17 cellular contexts compared by ENCODE assay signal in genomic region chr5:34740306-34740891, GRCh38.
DNase-seq lines count a peak whose midpoint lies in the region; ATAC-seq and TF ChIP-seq lines count a peak whose summit lies in the region.
"Had no signal": no experiment of that assay in that cellular context is flagged by ENCODE, and none has a peak within 500 bp of the region (broad histone marks: within the 10 kb centered on the region; RNA-seq: fewer than 3 reads in every experiment).

No MANE protein-coding gene starts in this region.

- H3K9me3 Mint-ChIP-seq in mesothelial cell of epicardium (no peaks in the 10 kb centered on the region), neural progenitor cell (peaks cover 5% of the 10 kb centered on the region)
- H3K9me3 Mint-ChIP-seq: activated CD4-positive, alpha-beta T cell treated with anti-CD3 and anti-CD28 coated beads, Interleukin-2, amount 10 ng/mL, durations not matched to agents 7 days and 5 days; stimulated activated naive CD8-positive, alpha-beta T cell treated with anti-CD3 and anti-CD28 coated beads, Interleukin-15, Interleukin-2, amounts not matched to agents 100 ng/mL and 50 ng/mL, for 24 hours had no signal

- H3K4me1 ChIP-seq in ascending aorta (peaks cover 4 to 42% of the 10 kb centered on the region in 2 donors), heart right ventricle (peaks cover 0 to 48% (median 9%) of the 10 kb centered on the region in 9 donors), tibial artery (peaks cover 0 to 77% (median 37%) of the 10 kb centered on the region in 4 donors), neural progenitor cell (no peaks in the 10 kb centered on the region)

- H3K4me2 ChIP-seq in neural progenitor cell: no peak overlapping the region

- H3K27me3 ChIP-seq in ascending aorta: no peaks in the 10 kb centered on the region
- H3K27me3 ChIP-seq in heart right ventricle: no peaks in the 10 kb centered on the region
- no peaks in the 10 kb centered on the region for H3K27me3 ChIP-seq in tibial artery
- H3K27me3 ChIP-seq in neural progenitor cell: no peaks in the 10 kb centered on the region

- H4K20me1 ChIP-seq in neural progenitor cell (ENCODE audit: low read depth): no peaks in the 10 kb centered on the region

- H3K9me3 ChIP-seq in ascending aorta (no peaks in the 10 kb centered on the region), heart right ventricle (no peaks in the 10 kb centered on the region), tibial artery (no peaks in the 10 kb centered on the region), neural progenitor cell (ENCODE audit: low read depth) (no peaks in the 10 kb centered on the region)

- intact Hi-C loops in ascending aorta (cut with DNase I) (no loop called here), heart right ventricle (cut with DNase I) (no loop called here), tibial artery (cut with DNase I; ENCODE audit: low total_unique reads) (no loop called here)

- H3F3A ChIP-seq in neural progenitor cell (ENCODE audit: low read depth): no peaks in the 10 kb centered on the region

- H3K27ac ChIP-seq in ascending aorta (peak overlapping the region; percentile 71 to 77), heart right ventricle (peak overlapping the region in 1 of 10 donors; percentile 39), tibial artery (peak overlapping the region; percentile 38 to 57), neural progenitor cell (no peak overlapping the region)

- H3K4me3 ChIP-seq in ascending aorta: no peak overlapping the region
- no peak overlapping the region for H3K4me3 ChIP-seq in heart right ventricle
- H3K4me3 ChIP-seq in tibial artery: no peak overlapping the region
- H3K4me3 ChIP-seq in neural progenitor cell: no peak overlapping the region

- H2AFZ ChIP-seq in neural progenitor cell (replicated peaks): no peak overlapping the region

- no peak overlapping the region for H3K4me3 Mint-ChIP-seq in mesothelial cell of epicardium
- H3K4me3 Mint-ChIP-seq in neural progenitor cell: no peak overlapping the region
- H3K4me3 Mint-ChIP-seq: activated CD4-positive, alpha-beta T cell treated with anti-CD3 and anti-CD28 coated beads, Interleukin-2, amount 10 ng/mL, durations not matched to agents 7 days and 5 days; nephron progenitor cell; stimulated activated naive CD8-positive, alpha-beta T cell treated with anti-CD3 and anti-CD28 coated beads, Interleukin-15, Interleukin-2, amounts not matched to agents 100 ng/mL and 50 ng/mL, for 24 hours had no signal

- H3K27me3 Mint-ChIP-seq in mesothelial cell of epicardium (ENCODE audit: low read depth) (no peaks in the 10 kb centered on the region), neural progenitor cell (ENCODE audit: insufficient read depth, low read depth) (peaks cover 2% of the 10 kb centered on the region)

- DNase-seq in ascending aorta (ENCODE audit: low spot score in 2 of 2): no peak
- peak; percentile 20 to 44 for DNase-seq in heart right ventricle
- DNase-seq in mesothelial cell of epicardium (ENCODE audit: low spot score in 2 of 2, unreplicated experiment in 2 of 2): no peak
- no peak for DNase-seq in tibial artery
- no peak for DNase-seq in activated CD4-positive, alpha-beta T cell treated with anti-CD3 and anti-CD28 coated beads for 1 hour
- no peak for DNase-seq in activated CD4-positive, alpha-beta T cell treated with anti-CD3 and anti-CD28 coated beads, Interleukin-2, amount 50 U/mL, for 1 hour
- DNase-seq in neural progenitor cell (ENCODE audit: low spot score): no peak
- DNase-seq: activated CD4-positive, alpha-beta T cell treated with anti-CD3 and anti-CD28 coated beads, Interleukin-2, amount 10 ng/mL, durations not matched to agents 7 days and 5 days; activated naive CD4-positive, alpha-beta T cell; foreskin melanocyte; mammary epithelial cell; NCI-H1436 treated with DMSO at 0.1 percent for 48 hours; NCI-H2227 treated with DMSO at 0.1 percent for 48 hours; nephron progenitor cell had no signal

- peaks cover 54% of the 10 kb centered on the region for H3K79me2 ChIP-seq in neural progenitor cell (ENCODE audit: low read depth)

- 58 to 64% methylated on average over 6 of the region's 6 CpGs for WGBS in heart right ventricle, 2 donors

- TF ChIP-seq CTCF in ascending aorta (IDR thresholded peaks at IDR 0.05) (no peak), heart right ventricle (IDR thresholded peaks at IDR 0.05) (no peak), mesothelial cell of epicardium (IDR thresholded peaks at IDR 0.05; ENCODE audit: unreplicated experiment) (no peak), tibial artery (IDR thresholded peaks at IDR 0.05) (no peak), neural progenitor cell (IDR thresholded peaks at IDR 0.05) (no peak)

- no peak overlapping the region for H3K9ac ChIP-seq in neural progenitor cell

- H3K27ac Mint-ChIP-seq in mesothelial cell of epicardium (peak overlapping the region; percentile 40), neural progenitor cell (no peak overlapping the region)
- H3K27ac Mint-ChIP-seq: activated CD4-positive, alpha-beta T cell treated with anti-CD3 and anti-CD28 coated beads, Interleukin-2, amount 10 ng/mL, durations not matched to agents 7 days and 5 days; nephron progenitor cell; stimulated activated naive CD8-positive, alpha-beta T cell treated with anti-CD3 and anti-CD28 coated beads, Interleukin-15, Interleukin-2, amounts not matched to agents 100 ng/mL and 50 ng/mL, for 24 hours had no signal

- ATAC-seq in heart right ventricle: peak; percentile 77 to 91 (median 87)
- no peak for ATAC-seq in GM19463 (IDR thresholded peaks at IDR 0.05; ENCODE audit: unreplicated experiment)
- ATAC-seq: Panc1 had no signal

- H3K4me1 Mint-ChIP-seq in mesothelial cell of epicardium (peaks cover 33% of the 10 kb centered on the region), neural progenitor cell (peaks cover 3% of the 10 kb centered on the region)
- H3K4me1 Mint-ChIP-seq: nephron progenitor cell had no signal

- H3K36me3 Mint-ChIP-seq in mesothelial cell of epicardium (peaks cover 8% of the 10 kb centered on the region), neural progenitor cell (peaks cover 22% of the 10 kb centered on the region)

- H3K36me3 ChIP-seq in ascending aorta: no peaks in the 10 kb centered on the region
- H3K36me3 ChIP-seq in heart right ventricle: no peaks in the 10 kb centered on the region
- no peaks in the 10 kb centered on the region for H3K36me3 ChIP-seq in tibial artery
- no peaks in the 10 kb centered on the region for H3K36me3 ChIP-seq in neural progenitor cell

Comparison
In these comparisons a context has a peak if more than half of its experiments do, and no peak if none do; other contexts are left out.
1. DNase-seq: peak in heart right ventricle (2 of 2); none in ascending aorta (0 of 2), mesothelial cell of epicardium (0 of 2), tibial artery (0 of 2), activated CD4-positive, alpha-beta T cell treated with anti-CD3 and anti-CD28 coated beads for 1 hour (single experiment), activated CD4-positive, alpha-beta T cell treated with anti-CD3 and anti-CD28 coated beads, Interleukin-2, amount 50 U/mL, for 1 hour (single experiment) and neural progenitor cell (single experiment).